13 cellular contexts compared by ENCODE assay signal in the genomic region with DNA sequence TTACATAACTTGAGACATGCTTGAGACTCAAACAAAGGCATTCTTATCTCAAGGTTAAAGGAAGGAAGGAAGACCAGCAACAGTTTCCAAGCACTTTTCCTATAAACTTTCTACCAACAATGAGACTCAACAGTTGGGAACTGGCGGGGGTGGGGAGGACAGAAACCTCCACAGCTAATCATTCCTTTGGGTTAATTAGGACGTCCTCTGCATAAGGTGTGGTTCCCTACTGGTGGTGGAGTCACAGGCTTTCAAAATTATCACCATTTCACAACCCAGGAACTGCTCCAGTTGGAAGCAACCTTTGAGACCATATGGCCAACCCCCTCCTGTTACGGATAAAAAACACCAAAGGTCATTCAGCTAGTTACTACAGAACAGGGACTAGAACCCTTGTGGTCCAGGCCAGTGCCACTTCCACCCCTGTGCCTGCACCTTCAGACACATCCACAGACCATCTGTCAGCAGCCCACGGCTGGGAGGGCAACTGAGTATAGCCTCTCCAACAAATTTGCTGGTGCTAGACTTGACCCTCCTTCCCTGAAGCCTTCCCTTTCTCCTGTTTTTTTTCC. TPM values are rescaled to one million over a fixed set of nuclear protein-coding genes. Genes with fewer than 3 reads are reported as not detected.
DNase-seq lines count a peak whose midpoint lies in the region; ATAC-seq and TF ChIP-seq lines count a peak whose summit lies in the region.
"Had no signal": no experiment of that assay in that cellular context is flagged by ENCODE, and none has a peak within 500 bp of the region (broad histone marks: within the 10 kb centered on the region; RNA-seq: fewer than 3 reads in every experiment).

No MANE protein-coding gene starts in this region.

- no peak overlapping the region for H2BK120ac ChIP-seq in mesendoderm (ENCODE audit: low read depth, low read length)

- no peak overlapping the region for H3K27ac Mint-ChIP-seq in activated T-helper 17 cell treated with anti-CD3 and anti-CD28 coated beads, Interleukin-2, amount 50 U/mL, for 72 hours
- H3K27ac Mint-ChIP-seq: CD4-positive, CD25-positive, alpha-beta regulatory T cell had no signal

- H3K27ac ChIP-seq in Peyer's patch = peak overlapping the region in 3 of 4 donors; percentile 34 to 61 (median 36)
- peak overlapping the region; percentile 49 to 73 (median 66) for H3K27ac ChIP-seq in esophagus muscularis mucosa (replicated peaks in 1 of 4)
- H3K27ac ChIP-seq in mesendoderm (ENCODE audit: low read depth, low read length) = no peak overlapping the region
- peak overlapping the region; percentile 2 to 54 (median 43) for H3K27ac ChIP-seq in transverse colon

- no peak overlapping the region for H2AK5ac ChIP-seq in mesendoderm (ENCODE audit: low read length)

- peak overlapping the region; percentile 46 for H3K4ac ChIP-seq in mesendoderm (ENCODE audit: low read depth, low read length)

- DNase-seq in Peyer's patch (peak in 1 of 3 donors; percentile 61), esophagus muscularis mucosa (ENCODE audit: extremely low spot score) (no peak), mesendoderm (peak; percentile 87), transverse colon (no peak), LoVo (ENCODE audit: low spot score) (no peak), GM03348 (ENCODE audit: low spot score) (no peak)
- DNase-seq: CD4-positive, CD25-positive, alpha-beta regulatory T cell; islet precursor cell; NCI-H2029 treated with DMSO at 0.1 percent for 48 hours; SK-N-SH; stimulated activated naive CD4-positive, alpha-beta T cell treated with Interleukin-2 at 50 U/mL for 16 hours had no signal

- H3K4me3 ChIP-seq in Peyer's patch = no peak overlapping the region
- H3K4me3 ChIP-seq in esophagus muscularis mucosa = no peak overlapping the region
- H3K4me3 ChIP-seq in mesendoderm (ENCODE audit: low read length) = no peak overlapping the region
- H3K4me3 ChIP-seq in transverse colon = no peak overlapping the region

- no peaks in the 10 kb centered on the region for H3K36me3 Mint-ChIP-seq in activated T-helper 17 cell treated with anti-CD3 and anti-CD28 coated beads, Interleukin-2, amount 50 U/mL, for 72 hours (ENCODE audit: low read depth)
- H3K36me3 Mint-ChIP-seq: CD4-positive, CD25-positive, alpha-beta regulatory T cell had no signal

- peak overlapping the region; percentile 33 for H4K5ac ChIP-seq in mesendoderm (ENCODE audit: low read length)

- H2BK5ac ChIP-seq in mesendoderm (ENCODE audit: low read length) = peak overlapping the region; percentile 36

- TF ChIP-seq CTCF in Peyer's patch (IDR thresholded peaks at IDR 0.05) (peak in 2 of 6 experiments; percentile 6 to 34), esophagus muscularis mucosa (IDR thresholded peaks at IDR 0.05) (no peak), transverse colon (IDR thresholded peaks at IDR 0.05) (no peak)

- no peaks in the 10 kb centered on the region for H3K79me2 ChIP-seq in mesendoderm (ENCODE audit: control insufficient read depth, insufficient read depth, low read length)

- peaks cover 0 to 20% (median 8%) of the 10 kb centered on the region in 4 donors for H3K4me1 ChIP-seq in Peyer's patch
- H3K4me1 ChIP-seq in esophagus muscularis mucosa = peaks cover 24 to 48% (median 43%) of the 10 kb centered on the region in 4 donors
- H3K4me1 ChIP-seq in mesendoderm (ENCODE audit: control insufficient read depth, low read depth, low read length) = peaks cover 7% of the 10 kb centered on the region
- H3K4me1 ChIP-seq in transverse colon = peaks cover 0 to 27% (median 3%) of the 10 kb centered on the region in 4 donors

- TF ChIP-seq EP300 in esophagus muscularis mucosa (IDR thresholded peaks at IDR 0.05) (no peak), transverse colon (IDR thresholded peaks at IDR 0.05; ENCODE audit: low read depth) (no peak)

- H3K23ac ChIP-seq in mesendoderm (ENCODE audit: low read length) = no peak overlapping the region

- H3K9me3 Mint-ChIP-seq in activated T-helper 17 cell treated with anti-CD3 and anti-CD28 coated beads, Interleukin-2, amount 50 U/mL, for 72 hours = peaks cover 1% of the 10 kb centered on the region

- 83% methylated on average over 4 of the region's 4 CpGs for WGBS in esophagus muscularis mucosa
- WGBS in mesendoderm (ENCODE audit: extremely low coverage, insufficient coverage, low lambda C conversion rate) = no CpG with 5 or more reads among the region's 4 CpGs
- WGBS in transverse colon (ENCODE audit: low coverage in 1 of 2), 2 donors = 68% methylated on average over 4 of the region's 4 CpGs; no CpG with 5 or more reads in 1 of the 2 donors

- intact Hi-C loops in esophagus muscularis mucosa (cut with DNase I) (no loop called here), transverse colon (cut with DNase I; ENCODE audit: low total_unique reads) (no loop called here)

- H2BK15ac ChIP-seq in mesendoderm (replicated peaks; ENCODE audit: low read depth) = peak overlapping the region; percentile 25

- peak overlapping the region; percentile 36 for H3K56ac ChIP-seq in mesendoderm (ENCODE audit: low read length)

- no peaks in the 10 kb centered on the region for H3K79me1 ChIP-seq in mesendoderm (ENCODE audit: low read length)

- H3K9me3 ChIP-seq in Peyer's patch = peaks cover 0 to 1% (median under 1%) of the 10 kb centered on the region in 4 donors
- H3K9me3 ChIP-seq in esophagus muscularis mucosa = peaks cover 0 to 2% (median 0%) of the 10 kb centered on the region in 4 donors
- H3K9me3 ChIP-seq in transverse colon = peaks cover 2 to 3% of the 10 kb centered on the region in 2 donors

- in situ Hi-C loops in transverse colon (cut with MboI; ENCODE audit: low pct_ligation_motif_present in 1 of 4, low pct_unique_long_range_greater_than_20kb in 1 of 4, low sequenced_read_pairs in 3 of 4) = no loop called here

- no peaks in the 10 kb centered on the region for H3K4me1 Mint-ChIP-seq in activated T-helper 17 cell treated with anti-CD3 and anti-CD28 coated beads, Interleukin-2, amount 50 U/mL, for 72 hours
- H3K4me1 Mint-ChIP-seq: CD4-positive, CD25-positive, alpha-beta regulatory T cell had no signal

- no peak overlapping the region for H3K4me2 ChIP-seq in mesendoderm (ENCODE audit: low read length)
- H3K4me2 ChIP-seq: SK-N-SH had no signal

- H3K4me3 Mint-ChIP-seq in activated T-helper 17 cell treated with anti-CD3 and anti-CD28 coated beads, Interleukin-2, amount 50 U/mL, for 72 hours = no peak overlapping the region
- H3K4me3 Mint-ChIP-seq: CD4-positive, CD25-positive, alpha-beta regulatory T cell had no signal

- no peak overlapping the region for H4K8ac ChIP-seq in mesendoderm (ENCODE audit: low read depth, low read length)

- H3K9ac ChIP-seq in mesendoderm (ENCODE audit: low read length) = no peak overlapping the region
- H3K9ac ChIP-seq: SK-N-SH had no signal

- no peaks in the 10 kb centered on the region for H3K27me3 Mint-ChIP-seq in activated T-helper 17 cell treated with anti-CD3 and anti-CD28 coated beads, Interleukin-2, amount 50 U/mL, for 72 hours

- H3K18ac ChIP-seq in mesendoderm (ENCODE audit: low read length) = no peak overlapping the region

- H3K36me3 ChIP-seq in Peyer's patch (no peaks in the 10 kb centered on the region), esophagus muscularis mucosa (no peaks in the 10 kb centered on the region), mesendoderm (ENCODE audit: control insufficient read depth, insufficient read depth, low read length) (no peaks in the 10 kb centered on the region), transverse colon (no peaks in the 10 kb centered on the region)

- ATAC-seq in activated T-helper 17 cell treated with anti-CD3 and anti-CD28 coated beads, Interleukin-2, amount 50 U/mL, for 72 hours (replicated peaks) = no peak
- ATAC-seq in HG03175 (IDR thresholded peaks at IDR 0.05; ENCODE audit: unreplicated experiment) = no peak

- no peak for TF ChIP-seq POLR2A in Peyer's patch (IDR thresholded peaks at IDR 0.05)
- no peak for TF ChIP-seq POLR2A in esophagus muscularis mucosa (IDR thresholded peaks at IDR 0.05; ENCODE audit: low read depth)
- no peak for TF ChIP-seq POLR2A in transverse colon (IDR thresholded peaks at IDR 0.05)

- H3K27me3 ChIP-seq in Peyer's patch (no peaks in the 10 kb centered on the region), esophagus muscularis mucosa (no peaks in the 10 kb centered on the region), mesendoderm (ENCODE audit: insufficient read depth, low read length, poor library complexity) (no peaks in the 10 kb centered on the region), transverse colon (no peaks in the 10 kb centered on the region)

RNA-seq across cellular contexts. Expression of gene ATL2, which starts 30.1 kb away (rescaled TPM):
- total RNA-seq in Peyer's patch (100 to 1,000 TPM in 3 of 4 donors, 10 to 100 TPM in 1; 87.9 to 170 (median 132) TPM), esophagus muscularis mucosa (100 to 1,000 TPM; 159 to 260 (median 231) TPM), transverse colon (100 to 1,000 TPM in 1 of 4 donors, 10 to 100 TPM in 3; 17.6 to 150 (median 69.1) TPM)
- polyA plus RNA-seq in mesendoderm (2013, experiment 1 of 2) = 32.1 TPM
- 32.4 TPM for polyA plus RNA-seq in mesendoderm (2013, experiment 2 of 2)
- total RNA-seq in activated T-helper 17 cell treated with anti-CD3 and anti-CD28 coated beads, Interleukin-2, amount 50 U/mL, for 72 hours = 10 to 100 TPM; 30.9 to 52.8 TPM
